ENCODE assay signal across 1 cellular context in the genomic region with DNA sequence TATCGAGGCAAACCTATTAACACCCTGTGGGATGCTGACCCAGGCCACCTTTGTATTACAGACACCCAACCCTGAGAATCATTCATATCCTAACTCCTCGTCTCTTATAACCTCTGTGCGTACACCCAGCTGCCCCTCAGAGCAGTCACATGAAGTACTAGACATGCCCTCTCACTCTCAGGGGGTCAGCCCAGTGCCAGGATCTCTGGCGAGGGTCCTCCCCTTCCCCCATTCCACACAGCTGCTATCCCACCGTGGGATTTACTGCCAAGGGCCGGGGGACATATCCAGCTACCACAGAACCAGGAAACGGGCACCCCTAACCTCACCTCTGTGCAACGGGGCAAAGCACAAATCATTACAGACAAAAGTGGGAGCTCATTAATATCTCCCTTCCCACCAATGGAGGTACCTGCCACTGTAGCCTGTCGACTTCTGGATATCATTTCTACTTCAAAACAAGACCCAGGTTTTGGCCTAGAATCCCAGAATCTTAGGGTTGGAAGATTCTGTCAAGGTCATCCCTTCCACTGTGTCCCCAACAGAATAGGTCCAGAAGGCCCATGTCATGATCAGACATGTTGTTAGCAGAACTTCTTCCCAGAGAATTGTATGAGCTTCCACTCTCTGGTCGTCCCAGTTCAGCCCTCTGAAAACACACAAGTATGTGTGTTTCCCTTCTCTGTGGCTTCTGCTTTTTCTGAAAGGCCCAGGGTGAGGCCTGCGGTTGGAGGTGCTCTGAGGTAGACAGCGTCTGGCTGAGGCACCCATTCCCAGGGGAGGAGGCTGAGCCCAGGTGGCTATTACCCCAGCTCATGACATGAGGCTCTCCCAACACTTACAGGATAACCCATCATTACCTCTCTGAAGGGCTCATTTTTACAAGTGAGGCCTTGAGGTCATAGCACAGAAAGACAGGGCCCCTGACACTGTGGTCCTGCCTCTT.
A peak's percentile ranks its signal among the peaks of the same experiment; 100 is the strongest.
TF ChIP-seq lines count a peak whose summit lies in the region.

No MANE protein-coding gene starts in this region.

TF ChIP-seq in HepG2, 621 proteins besides CTCF, POLR2A, EP300 and RAD21 (continued from another document):
- TF ChIP-seq, protein P1, sequence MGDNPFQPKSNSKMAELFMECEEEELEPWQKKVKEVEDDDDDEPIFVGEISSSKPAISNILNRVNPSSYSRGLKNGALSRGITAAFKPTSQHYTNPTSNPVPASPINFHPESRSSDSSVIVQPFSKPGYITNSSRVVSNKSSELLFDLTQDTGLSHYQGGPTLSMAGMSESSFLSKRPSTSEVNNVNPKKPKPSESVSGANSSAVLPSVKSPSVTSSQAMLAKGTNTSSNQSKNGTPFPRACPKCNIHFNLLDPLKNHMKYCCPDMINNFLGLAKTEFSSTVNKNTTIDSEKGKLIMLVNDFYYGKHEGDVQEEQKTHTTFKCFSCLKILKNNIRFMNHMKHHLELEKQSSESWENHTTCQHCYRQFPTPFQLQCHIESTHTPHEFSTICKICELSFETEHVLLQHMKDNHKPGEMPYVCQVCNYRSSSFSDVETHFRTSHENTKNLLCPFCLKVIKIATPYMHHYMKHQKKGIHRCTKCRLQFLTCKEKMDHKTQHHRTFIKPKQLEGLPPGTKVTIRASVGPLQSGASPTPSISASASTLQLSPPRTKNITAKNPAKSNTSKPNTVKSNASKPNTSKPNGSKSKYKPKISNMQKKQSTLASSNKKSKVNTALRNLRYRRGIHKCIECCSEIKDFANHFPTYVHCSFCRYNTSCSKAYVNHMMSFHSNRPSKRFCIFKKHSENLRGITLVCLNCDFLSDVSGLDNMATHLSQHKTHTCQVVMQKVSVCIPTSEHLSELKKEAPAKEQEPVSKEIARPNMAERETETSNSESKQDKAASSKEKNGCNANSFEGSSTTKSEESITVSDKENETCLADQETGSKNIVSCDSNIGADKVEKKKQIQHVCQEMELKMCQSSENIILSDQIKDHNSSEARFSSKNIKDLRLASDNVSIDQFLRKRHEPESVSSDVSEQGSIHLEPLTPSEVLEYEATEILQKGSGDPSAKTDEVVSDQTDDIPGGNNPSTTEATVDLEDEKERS (CRISPR knock-in tag; IDR thresholded peaks at IDR 0.05): no peak
- TF ChIP-seq, protein P2, sequence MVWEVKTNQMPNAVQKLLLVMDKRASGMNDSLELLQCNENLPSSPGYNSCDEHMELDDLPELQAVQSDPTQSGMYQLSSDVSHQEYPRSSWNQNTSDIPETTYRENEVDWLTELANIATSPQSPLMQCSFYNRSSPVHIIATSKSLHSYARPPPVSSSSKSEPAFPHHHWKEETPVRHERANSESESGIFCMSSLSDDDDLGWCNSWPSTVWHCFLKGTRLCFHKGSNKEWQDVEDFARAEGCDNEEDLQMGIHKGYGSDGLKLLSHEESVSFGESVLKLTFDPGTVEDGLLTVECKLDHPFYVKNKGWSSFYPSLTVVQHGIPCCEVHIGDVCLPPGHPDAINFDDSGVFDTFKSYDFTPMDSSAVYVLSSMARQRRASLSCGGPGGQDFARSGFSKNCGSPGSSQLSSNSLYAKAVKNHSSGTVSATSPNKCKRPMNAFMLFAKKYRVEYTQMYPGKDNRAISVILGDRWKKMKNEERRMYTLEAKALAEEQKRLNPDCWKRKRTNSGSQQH (CRISPR knock-in tag; IDR thresholded peaks at IDR 0.05; ENCODE audit: low read depth): 0 out of 2 replicates have a peak, but pooled peaks have one; percentile 17
- TF ChIP-seq, protein P3, sequence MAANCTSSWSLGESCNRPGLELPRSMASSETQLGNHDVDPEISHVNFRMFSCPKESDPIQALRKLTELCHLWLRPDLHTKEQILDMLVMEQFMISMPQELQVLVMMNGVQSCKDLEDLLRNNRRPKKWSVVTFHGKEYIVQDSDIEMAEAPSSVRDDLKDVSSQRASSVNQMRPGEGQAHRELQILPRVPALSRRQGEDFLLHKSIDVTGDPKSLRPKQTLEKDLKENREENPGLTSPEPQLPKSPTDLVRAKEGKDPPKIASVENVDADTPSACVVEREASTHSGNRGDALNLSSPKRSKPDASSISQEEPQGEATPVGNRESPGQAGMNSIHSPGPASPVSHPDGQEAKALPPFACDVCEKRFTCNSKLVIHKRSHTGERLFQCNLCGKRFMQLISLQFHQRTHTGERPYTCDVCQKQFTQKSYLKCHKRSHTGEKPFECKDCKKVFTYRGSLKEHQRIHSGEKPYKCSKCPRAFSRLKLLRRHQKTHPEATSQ (CRISPR knock-in tag; IDR thresholded peaks at IDR 0.05; ENCODE audit: borderline replicate concordance): no peak
- TF ChIP-seq ZSCAN22 (CRISPR knock-in tag; IDR thresholded peaks at IDR 0.05) (peak; percentile 76; the same call in 1 of the 2 replicates), ZNF335 (CRISPR knock-in tag; IDR thresholded peaks at IDR 0.05) (no peak), AGO2 (optimal IDR thresholded peaks at IDR 0.05; ENCODE audit: low read depth, low read length) (no peak)
- TF ChIP-seq, protein P4, sequence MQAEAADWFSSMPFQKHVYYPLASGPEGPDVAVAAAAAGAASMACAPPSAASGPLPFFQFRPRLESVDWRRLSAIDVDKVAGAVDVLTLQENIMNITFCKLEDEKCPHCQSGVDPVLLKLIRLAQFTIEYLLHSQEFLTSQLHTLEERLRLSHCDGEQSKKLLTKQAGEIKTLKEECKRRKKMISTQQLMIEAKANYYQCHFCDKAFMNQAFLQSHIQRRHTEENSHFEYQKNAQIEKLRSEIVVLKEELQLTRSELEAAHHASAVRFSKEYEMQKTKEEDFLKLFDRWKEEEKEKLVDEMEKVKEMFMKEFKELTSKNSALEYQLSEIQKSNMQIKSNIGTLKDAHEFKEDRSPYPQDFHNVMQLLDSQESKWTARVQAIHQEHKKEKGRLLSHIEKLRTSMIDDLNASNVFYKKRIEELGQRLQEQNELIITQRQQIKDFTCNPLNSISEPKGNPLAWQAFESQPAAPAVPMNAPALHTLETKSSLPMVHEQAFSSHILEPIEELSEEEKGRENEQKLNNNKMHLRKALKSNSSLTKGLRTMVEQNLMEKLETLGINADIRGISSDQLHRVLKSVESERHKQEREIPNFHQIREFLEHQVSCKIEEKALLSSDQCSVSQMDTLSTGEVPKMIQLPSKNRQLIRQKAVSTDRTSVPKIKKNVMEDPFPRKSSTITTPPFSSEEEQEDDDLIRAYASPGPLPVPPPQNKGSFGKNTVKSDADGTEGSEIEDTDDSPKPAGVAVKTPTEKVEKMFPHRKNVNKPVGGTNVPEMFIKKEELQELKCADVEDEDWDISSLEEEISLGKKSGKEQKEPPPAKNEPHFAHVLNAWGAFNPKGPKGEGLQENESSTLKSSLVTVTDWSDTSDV (CRISPR knock-in tag; IDR thresholded peaks at IDR 0.05): no peak
